In genomic region chr20:23120261-23120660, GRCh38 we compare ENCODE assay signal across 18 cellular contexts. TPM values are rescaled to one million over a fixed set of nuclear protein-coding genes. Genes with fewer than 3 reads are reported as not detected.
DNase-seq lines count a peak whose midpoint lies in the region; ATAC-seq and TF ChIP-seq lines count a peak whose summit lies in the region.
"Had no signal": no experiment of that assay in that cellular context is flagged by ENCODE, and none has a peak within 500 bp of the region (broad histone marks: within the 10 kb centered on the region; RNA-seq: fewer than 3 reads in every experiment).

No MANE protein-coding gene starts in this region.

- no peaks in the 10 kb centered on the region for H3K36me3 ChIP-seq in esophagus squamous epithelium
- H3K36me3 ChIP-seq in parathyroid adenoma (ENCODE audit: control insufficient read depth, insufficient read depth, low read length): no peaks in the 10 kb centered on the region
- no peaks in the 10 kb centered on the region for H3K36me3 ChIP-seq in upper lobe of right lung
- H3K36me3 ChIP-seq: BE2C had no signal

- ATAC-seq in Right ventricle myocardium inferior: no peak
- no peak for ATAC-seq in upper lobe of right lung
- ATAC-seq in HG03108 (IDR thresholded peaks at IDR 0.05; ENCODE audit: unreplicated experiment): no peak
- ATAC-seq in GM18870 (IDR thresholded peaks at IDR 0.05; ENCODE audit: unreplicated experiment): no peak
- ATAC-seq: GM23338 had no signal

- H3K4me3 ChIP-seq in esophagus squamous epithelium (no peak overlapping the region), parathyroid adenoma (ENCODE audit: low read depth, low read length) (no peak overlapping the region), upper lobe of right lung (no peak overlapping the region)
- H3K4me3 ChIP-seq: GM23338, K562 had no signal

- no peak overlapping the region for H3K9ac ChIP-seq in parathyroid adenoma

- WGBS in esophagus squamous epithelium, 2 donors: 79 to 86% methylated on average over 4 to 6 of the region's 7 CpGs

- TF ChIP-seq POLR2A in esophagus squamous epithelium (IDR thresholded peaks at IDR 0.05): no peak

- H3K9me3 ChIP-seq in esophagus squamous epithelium: no peaks in the 10 kb centered on the region
- H3K9me3 ChIP-seq in parathyroid adenoma (ENCODE audit: control insufficient read depth, low read length): no peaks in the 10 kb centered on the region
- no peaks in the 10 kb centered on the region for H3K9me3 ChIP-seq in upper lobe of right lung
- H3K9me3 ChIP-seq: BE2C had no signal

- H3K27me3 ChIP-seq in esophagus squamous epithelium (no peaks in the 10 kb centered on the region), parathyroid adenoma (ENCODE audit: control insufficient read depth, insufficient read depth, low read length) (no peaks in the 10 kb centered on the region), upper lobe of right lung (no peaks in the 10 kb centered on the region)
- H3K27me3 ChIP-seq: BE2C had no signal

- TF ChIP-seq CTCF in esophagus squamous epithelium (IDR thresholded peaks at IDR 0.05): no peak
- no peak for TF ChIP-seq CTCF in parathyroid adenoma (IDR thresholded peaks at IDR 0.05)
- TF ChIP-seq CTCF in upper lobe of right lung (IDR thresholded peaks at IDR 0.05): no peak

- no peak overlapping the region for H3K4me2 ChIP-seq in parathyroid adenoma (ENCODE audit: low read length)
- H3K4me2 ChIP-seq: GM23338 had no signal

- no peaks in the 10 kb centered on the region for H3K79me2 ChIP-seq in parathyroid adenoma

- DNase-seq in cardiac septum (ENCODE audit: low spot score) (peak; percentile 44), Right ventricle myocardium inferior (ENCODE audit: missing footprints) (no peak), esophagus squamous epithelium (lab: John Stamatoyannopoulos, UW) (no peak), upper lobe of right lung (peak; percentile 29)
- DNase-seq in effector CD4-positive, alpha-beta T cell: no peak
- DNase-seq: 8988T, BE2C, DMS 273 treated with DMSO at 0.1 percent for 48 hours, GF-D8, NCI-H1417 treated with DMSO at 0.1 percent for 48 hours, NCI-H1930, NCI-H748 treated with DMSO at 0.1 percent for 48 hours, OCI-M1 had no signal

- H3K4me1 ChIP-seq in esophagus squamous epithelium (peaks cover 27 to 84% (median 56%) of the 10 kb centered on the region in 3 donors), parathyroid adenoma (peaks cover 7% of the 10 kb centered on the region), upper lobe of right lung (peaks cover 23% of the 10 kb centered on the region)
- H3K4me1 ChIP-seq: BE2C had no signal

- no peak overlapping the region for H2AFZ ChIP-seq in parathyroid adenoma
- H2AFZ ChIP-seq: GM23338 had no signal

- intact Hi-C loops in cardiac septum (cut with DNase I) (no loop called here), Right ventricle myocardium inferior (cut with DNase I) (no loop called here), esophagus squamous epithelium (cut with DNase I) (no loop called here), upper lobe of right lung (cut with DNase I) (no loop called here)

- H3K27ac ChIP-seq in esophagus squamous epithelium (peak overlapping the region; percentile 75 to 83 (median 80)), parathyroid adenoma (peak overlapping the region; percentile 39), upper lobe of right lung (peak overlapping the region; percentile 30)

RNA-seq across cellular contexts. Expression of gene CD93, which starts 34.1 kb away (rescaled TPM):
- total RNA-seq in cardiac septum (40.3 TPM), Right ventricle myocardium inferior (43.5 TPM), esophagus squamous epithelium (10 to 100 TPM in 2 of 4 donors, 1 to 10 TPM in 2; 4.5 to 22.9 (median 14.6) TPM), upper lobe of right lung (160 TPM)
- total RNA-seq: GM23338 had no signal

Comparison
In these comparisons a context has a peak if more than half of its experiments do, and no peak if none do; other contexts are left out.
1. DNase-seq: peak in cardiac septum (single experiment) and upper lobe of right lung (single experiment); none in Right ventricle myocardium inferior (single experiment), esophagus squamous epithelium (single experiment) and effector CD4-positive, alpha-beta T cell (single experiment).
2. Peak in every context shown above with its lines, with median percentiles within 50 percentile points of each other: H3K27ac ChIP-seq.